Comparison of ENCODE assay signal across 16 cellular contexts in the genomic region with DNA sequence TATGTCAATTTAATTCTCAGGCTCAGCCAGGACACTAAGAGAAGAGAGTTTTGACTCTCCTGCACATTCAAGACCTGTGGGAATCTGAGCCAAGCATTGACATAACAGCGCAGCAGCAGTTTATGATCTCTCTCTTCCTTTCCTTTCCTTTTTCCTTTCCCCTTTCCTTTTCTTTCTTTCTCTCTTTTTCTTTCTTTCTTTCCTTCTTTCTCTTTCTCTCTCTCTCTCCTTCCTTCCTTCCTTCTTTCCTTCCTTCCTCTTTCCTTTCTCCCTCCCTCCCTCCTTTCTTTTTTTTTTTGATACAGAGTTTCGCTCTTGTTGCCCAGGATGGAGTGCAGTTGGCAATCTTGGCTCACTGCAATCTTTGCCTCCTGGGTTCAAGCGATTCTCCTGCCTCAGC. TPM values are rescaled to one million over a fixed set of nuclear protein-coding genes. Genes with fewer than 3 reads are reported as not detected.
DNase-seq lines count a peak whose midpoint lies in the region; ATAC-seq and TF ChIP-seq lines count a peak whose summit lies in the region.
"Had no signal": no experiment of that assay in that cellular context is flagged by ENCODE, and none has a peak within 500 bp of the region (broad histone marks: within the 10 kb centered on the region; RNA-seq: fewer than 3 reads in every experiment).

No MANE protein-coding gene starts in this region.

- TF ChIP-seq POLR2A in upper lobe of left lung (IDR thresholded peaks at IDR 0.05) = no peak

- H3K9me3 ChIP-seq in cardiac muscle cell (ENCODE audit: low read depth) = no peaks in the 10 kb centered on the region
- H3K9me3 ChIP-seq in mucosa of stomach (ENCODE audit: control insufficient read depth, low read length) = no peaks in the 10 kb centered on the region
- no peaks in the 10 kb centered on the region for H3K9me3 ChIP-seq in upper lobe of left lung
- H3K9me3 ChIP-seq: gastroesophageal sphincter had no signal

- peak overlapping the region; percentile 60 for H3K27ac ChIP-seq in cardiac muscle cell
- peak overlapping the region; percentile 70 to 80 (median 76) for H3K27ac ChIP-seq in upper lobe of left lung
- H3K27ac ChIP-seq: gastroesophageal sphincter had no signal

- H3K4me3 Mint-ChIP-seq in chondrocyte (ENCODE audit: unreplicated experiment) = peak overlapping the region; percentile 2
- H3K4me3 Mint-ChIP-seq: activated CD4-positive, alpha-beta memory T cell treated with anti-CD3 and anti-CD28 coated beads, Interleukin-2, amount 10 ng/mL, durations not matched to agents 7 days and 5 days; CD4-positive, CD25-positive, alpha-beta regulatory T cell; immature natural killer cell had no signal

- no peak overlapping the region for H3K4me3 ChIP-seq in cardiac muscle cell
- no peak overlapping the region for H3K4me3 ChIP-seq in mucosa of stomach (ENCODE audit: low read length)
- H3K4me3 ChIP-seq in upper lobe of left lung = no peak overlapping the region
- H3K4me3 ChIP-seq: gastroesophageal sphincter had no signal

- DNase-seq in cardiac muscle cell (ENCODE audit: low read depth in 1 of 2, low spot score in 1 of 2) = no peak
- no peak for DNase-seq in Right ventricle myocardium inferior (ENCODE audit: missing footprints)
- DNase-seq in chondrocyte (ENCODE audit: low spot score) = no peak
- DNase-seq in upper lobe of left lung = no peak
- DNase-seq in ecto neural progenitor cell (ENCODE audit: low spot score) = no peak
- DNase-seq: activated CD4-positive, alpha-beta memory T cell treated with anti-CD3 and anti-CD28 coated beads, Interleukin-2, amount 10 ng/mL, durations not matched to agents 7 days and 5 days; activated effector memory CD4-positive, alpha-beta T cell treated with Interleukin-2 at 50 U/mL for 16 hours; CD4-positive, CD25-positive, alpha-beta regulatory T cell; effector memory CD4-positive, alpha-beta T cell; immature natural killer cell; NCI-H774; stimulated activated CD4-positive, alpha-beta T cell treated with anti-CD3 and anti-CD28 coated beads, Interleukin-2, amount 100 ng/mL, for 24 hours had no signal

- H3K9ac ChIP-seq in mucosa of stomach (ENCODE audit: low read length) = peak overlapping the region; percentile 51

- H3K27ac Mint-ChIP-seq in chondrocyte (ENCODE audit: unreplicated experiment) = peak overlapping the region; percentile 97
- H3K27ac Mint-ChIP-seq: activated CD4-positive, alpha-beta memory T cell treated with anti-CD3 and anti-CD28 coated beads, Interleukin-2, amount 10 ng/mL, durations not matched to agents 7 days and 5 days; immature natural killer cell had no signal

- H3K36me3 Mint-ChIP-seq in chondrocyte (ENCODE audit: low read depth) = no peaks in the 10 kb centered on the region
- H3K36me3 Mint-ChIP-seq: CD4-positive, CD25-positive, alpha-beta regulatory T cell; immature natural killer cell had no signal

- H3K4me1 Mint-ChIP-seq in chondrocyte (ENCODE audit: low read depth) = peaks cover 50% of the 10 kb centered on the region
- H3K4me1 Mint-ChIP-seq: immature natural killer cell had no signal

- no peak for TF ChIP-seq EP300 in upper lobe of left lung (IDR thresholded peaks at IDR 0.05)

- H3K27me3 ChIP-seq in cardiac muscle cell (no peaks in the 10 kb centered on the region), mucosa of stomach (ENCODE audit: control insufficient read depth, insufficient read depth, low read length) (no peaks in the 10 kb centered on the region), upper lobe of left lung (no peaks in the 10 kb centered on the region)
- H3K27me3 ChIP-seq: gastroesophageal sphincter had no signal

- WGBS in upper lobe of left lung, 2 donors = 69 to 79% methylated on average over 3 of the region's 3 CpGs

- no peaks in the 10 kb centered on the region for H3K36me3 ChIP-seq in cardiac muscle cell
- no peaks in the 10 kb centered on the region for H3K36me3 ChIP-seq in mucosa of stomach (ENCODE audit: control insufficient read depth, insufficient read depth, low read length)
- no peaks in the 10 kb centered on the region for H3K36me3 ChIP-seq in upper lobe of left lung
- H3K36me3 ChIP-seq: gastroesophageal sphincter had no signal

- TF ChIP-seq CTCF in cardiac muscle cell (IDR thresholded peaks at IDR 0.05; ENCODE audit: low read depth, low read length) = no peak
- TF ChIP-seq CTCF in chondrocyte (IDR thresholded peaks at IDR 0.05) = no peak
- no peak for TF ChIP-seq CTCF in upper lobe of left lung (IDR thresholded peaks at IDR 0.05)

- intact Hi-C loops in Right ventricle myocardium inferior (cut with DNase I) = loop anchor here (5.0 kb wide), 1 partner anchor 48 kb away; no protein-coding TSS in a partner anchor

- H3K4me1 ChIP-seq in cardiac muscle cell (ENCODE audit: low read depth) = peaks cover 13% of the 10 kb centered on the region
- H3K4me1 ChIP-seq in mucosa of stomach (ENCODE audit: control insufficient read depth, insufficient read depth, low read length) = peaks cover 20% of the 10 kb centered on the region
- peaks cover 0 to 24% (median 9%) of the 10 kb centered on the region in 4 donors for H3K4me1 ChIP-seq in upper lobe of left lung

- H3K9me3 Mint-ChIP-seq in chondrocyte (ENCODE audit: low read depth) = no peaks in the 10 kb centered on the region
- H3K9me3 Mint-ChIP-seq: activated CD4-positive, alpha-beta memory T cell treated with anti-CD3 and anti-CD28 coated beads, Interleukin-2, amount 10 ng/mL, durations not matched to agents 7 days and 5 days; immature natural killer cell had no signal

- H3K27me3 Mint-ChIP-seq in chondrocyte (ENCODE audit: low read depth) = no peaks in the 10 kb centered on the region
- H3K27me3 Mint-ChIP-seq: activated CD4-positive, alpha-beta memory T cell treated with anti-CD3 and anti-CD28 coated beads, Interleukin-2, amount 10 ng/mL, durations not matched to agents 7 days and 5 days; CD4-positive, CD25-positive, alpha-beta regulatory T cell had no signal

- ATAC-seq in Right ventricle myocardium inferior = no peak
- ATAC-seq in upper lobe of left lung (ENCODE audit: low FRiP score in 2 of 2) = no peak
- no peak for ATAC-seq in HG03571 (IDR thresholded peaks at IDR 0.05; ENCODE audit: unreplicated experiment)
- no peak for ATAC-seq in GM18870 (IDR thresholded peaks at IDR 0.05; ENCODE audit: unreplicated experiment)

RNA-seq across cellular contexts. Expression of a gene that starts 21.6 kb away (rescaled TPM):
- 89.8 and 238 TPM in 2 replicates for total RNA-seq in cardiac muscle cell
- polyA plus RNA-seq in cardiac muscle cell = 127 and 290 TPM in 2 replicates
- 130 TPM for total RNA-seq in Right ventricle myocardium inferior
- 157 to 264 TPM (median 263 TPM) in 3 replicates for total RNA-seq in chondrocyte
- 1,000 to 10,000 TPM in 4 of 6 donors, 100 to 1,000 TPM in 2; 657 to 1,891 (median 1,145) TPM for total RNA-seq in upper lobe of left lung
